20 cellular contexts compared by ENCODE assay signal in the genomic region with DNA sequence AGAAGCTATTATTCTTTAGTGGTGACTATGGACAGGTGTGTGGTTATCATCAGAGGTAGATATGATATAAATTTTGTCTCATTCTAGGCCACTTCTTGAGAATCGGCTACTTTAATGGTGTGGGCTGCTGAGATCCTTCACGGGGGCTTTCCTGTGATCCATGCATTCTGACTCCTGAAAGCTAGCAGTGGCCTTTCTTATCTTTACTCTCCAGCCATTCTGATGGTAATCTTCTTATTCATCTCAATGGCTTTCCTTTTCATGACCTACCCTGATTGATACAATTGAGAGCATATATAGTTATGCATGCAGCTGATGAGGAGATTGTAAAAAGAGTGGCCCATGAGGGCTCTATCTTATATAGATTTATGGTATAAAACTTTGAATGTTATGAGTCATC.
DNase-seq lines count a peak whose midpoint lies in the region; ATAC-seq lines count a peak whose summit lies in the region.
"Had no signal": no experiment of that assay in that cellular context is flagged by ENCODE, and none has a peak within 500 bp of the region (broad histone marks: within the 10 kb centered on the region; RNA-seq: fewer than 3 reads in every experiment).

No MANE protein-coding gene starts in this region.

- H2BK5ac ChIP-seq in mesendoderm (ENCODE audit: low read length) = no peak overlapping the region
- no peak overlapping the region for H2BK5ac ChIP-seq in trophoblast cell (ENCODE audit: low read depth, low read length, poor library complexity)

- H3K4me3 ChIP-seq in mesendoderm (ENCODE audit: low read length) (no peak overlapping the region), trophoblast cell (ENCODE audit: low read depth, low read length) (no peak overlapping the region)
- H3K4me3 ChIP-seq: BLaER1, GM12878 had no signal

- H3K79me2 ChIP-seq in mesendoderm (ENCODE audit: control insufficient read depth, insufficient read depth, low read length) (no peaks in the 10 kb centered on the region), trophoblast cell (ENCODE audit: control insufficient read depth, insufficient read depth, low read length, poor library complexity) (no peaks in the 10 kb centered on the region)

- in situ Hi-C loops in KBM-7 (cut with MboI; ENCODE audit: low pct_unique_long_range_greater_than_20kb, low sequenced_read_pairs) = no loop called here

- H4K8ac ChIP-seq in mesendoderm (ENCODE audit: low read depth, low read length) = no peak overlapping the region
- H4K8ac ChIP-seq in trophoblast cell (ENCODE audit: low read depth, low read length) = no peak overlapping the region

- H3K18ac ChIP-seq in mesendoderm (ENCODE audit: low read length) (no peak overlapping the region), trophoblast cell (ENCODE audit: low read length) (no peak overlapping the region)

- no peaks in the 10 kb centered on the region for H3K9me3 ChIP-seq in trophoblast cell (ENCODE audit: insufficient read depth, low read depth, low read length)
- H3K9me3 ChIP-seq: BLaER1, Caco-2 had no signal

- no peak overlapping the region for H4K5ac ChIP-seq in mesendoderm (ENCODE audit: low read length)

- H3K36me3 ChIP-seq in mesendoderm (ENCODE audit: control insufficient read depth, insufficient read depth, low read length) (no peaks in the 10 kb centered on the region), trophoblast cell (ENCODE audit: control insufficient read depth in 1 of 2, insufficient read depth in 2 of 2, low read length in 2 of 2) (no peaks in the 10 kb centered on the region)
- H3K36me3 ChIP-seq: BLaER1 had no signal

- no peak for ATAC-seq in HG02852 (IDR thresholded peaks at IDR 0.05; ENCODE audit: unreplicated experiment)
- ATAC-seq: CD8-positive, alpha-beta T cell; GM12878 had no signal

- no peak overlapping the region for H2BK120ac ChIP-seq in mesendoderm (ENCODE audit: low read depth, low read length)
- no peak overlapping the region for H2BK120ac ChIP-seq in trophoblast cell (ENCODE audit: insufficient read depth, low read length, poor library complexity)

- H2AK5ac ChIP-seq in mesendoderm (ENCODE audit: low read length) (no peak overlapping the region), trophoblast cell (ENCODE audit: low read length) (no peak overlapping the region)

- no peak overlapping the region for H3K56ac ChIP-seq in mesendoderm (ENCODE audit: low read length)

- H3K9ac ChIP-seq in mesendoderm (ENCODE audit: low read length) = no peak overlapping the region
- no peak overlapping the region for H3K9ac ChIP-seq in trophoblast cell (ENCODE audit: low read length)
- H3K9ac ChIP-seq: BLaER1 had no signal

- no peaks in the 10 kb centered on the region for H3K4me1 ChIP-seq in mesendoderm (ENCODE audit: control insufficient read depth, low read depth, low read length)
- H3K4me1 ChIP-seq in trophoblast cell (ENCODE audit: control insufficient read depth in 1 of 2, insufficient read depth in 2 of 2, low read length in 2 of 2) = no peaks in the 10 kb centered on the region
- H3K4me1 ChIP-seq: BLaER1 had no signal

- no peak overlapping the region for H2AFZ ChIP-seq in trophoblast cell (ENCODE audit: insufficient read depth, low read length, poor library complexity)

- H4K12ac ChIP-seq in trophoblast cell (ENCODE audit: low read depth, low read length) = no peak overlapping the region

- no peak overlapping the region for H3K4ac ChIP-seq in mesendoderm (ENCODE audit: low read depth, low read length)
- no peak overlapping the region for H3K4ac ChIP-seq in trophoblast cell (ENCODE audit: low read depth, low read length)

- no CpG with 5 or more reads among the region's 2 CpGs for WGBS in mesendoderm (ENCODE audit: extremely low coverage, insufficient coverage, low lambda C conversion rate)
- no CpG with 5 or more reads among the region's 2 CpGs for WGBS in trophoblast cell (ENCODE audit: extremely low coverage, insufficient coverage, insufficient read length)

- H3K27me3 Mint-ChIP-seq in activated T-cell treated with anti-CD3 and anti-CD28 coated beads, Interleukin-2, amount 50 U/mL, for 24 hours = no peaks in the 10 kb centered on the region
- H3K27me3 Mint-ChIP-seq: CD4-positive, CD25-positive, alpha-beta regulatory T cell had no signal

- H3K27ac Mint-ChIP-seq in activated T-cell treated with anti-CD3 and anti-CD28 coated beads, Interleukin-2, amount 50 U/mL, for 24 hours = no peak overlapping the region
- H3K27ac Mint-ChIP-seq: B cell; CD4-positive, CD25-positive, alpha-beta regulatory T cell; CD8-positive, alpha-beta T cell had no signal

- H3K27me3 ChIP-seq in mesendoderm (ENCODE audit: insufficient read depth, low read length, poor library complexity) = no peaks in the 10 kb centered on the region
- no peaks in the 10 kb centered on the region for H3K27me3 ChIP-seq in trophoblast cell (ENCODE audit: insufficient read depth, low read length)
- H3K27me3 ChIP-seq: BLaER1 had no signal

- H3K14ac ChIP-seq in trophoblast cell (ENCODE audit: low read length) = no peak overlapping the region

- H3K23ac ChIP-seq in mesendoderm (ENCODE audit: low read length) (no peak overlapping the region), trophoblast cell (ENCODE audit: low read length) (no peak overlapping the region)

- H2BK15ac ChIP-seq in mesendoderm (replicated peaks; ENCODE audit: low read depth) = no peak overlapping the region

- peak; percentile 20 for DNase-seq in ELR (ENCODE audit: low read depth)
- DNase-seq in OCI-M1 (lab: John Stamatoyannopoulos, UW) = peak; percentile 41
- DNase-seq in mesendoderm = peak; percentile 27
- DNase-seq in trophoblast cell = peak; percentile 42 to 76
- no peak for DNase-seq in activated T-cell treated with anti-CD3 and anti-CD28 coated beads, Interleukin-2, amount 50 U/mL, for 24 hours
- DNase-seq in KBM-7 = no peak
- DNase-seq: 8988T; Caco-2; CD4-positive, CD25-positive, alpha-beta regulatory T cell; CD8-positive, alpha-beta T cell; DMS153; DND-41; GDM1; H7; HCEC 1CT had no signal

- no peaks in the 10 kb centered on the region for H3K9me3 Mint-ChIP-seq in activated T-cell treated with anti-CD3 and anti-CD28 coated beads, Interleukin-2, amount 50 U/mL, for 24 hours
- H3K9me3 Mint-ChIP-seq: CD8-positive, alpha-beta T cell had no signal

- no peak overlapping the region for H3K4me2 ChIP-seq in mesendoderm (ENCODE audit: low read length)
- H3K4me2 ChIP-seq in trophoblast cell (ENCODE audit: low read length) = no peak overlapping the region
- H3K4me2 ChIP-seq: BLaER1 had no signal

- H3K4me1 Mint-ChIP-seq in activated T-cell treated with anti-CD3 and anti-CD28 coated beads, Interleukin-2, amount 50 U/mL, for 24 hours (ENCODE audit: low read depth) = no peaks in the 10 kb centered on the region
- H3K4me1 Mint-ChIP-seq: B cell; CD4-positive, CD25-positive, alpha-beta regulatory T cell had no signal

- no peak overlapping the region for H4K91ac ChIP-seq in trophoblast cell (ENCODE audit: low read depth, low read length)

- no peak overlapping the region for H2BK12ac ChIP-seq in trophoblast cell (ENCODE audit: low read length)

- H3K27ac ChIP-seq in mesendoderm (ENCODE audit: low read depth, low read length) (no peak overlapping the region), trophoblast cell (ENCODE audit: low read depth, low read length) (no peak overlapping the region)
- H3K27ac ChIP-seq: BLaER1, C4-2B had no signal

- no peaks in the 10 kb centered on the region for H3K36me3 Mint-ChIP-seq in activated T-cell treated with anti-CD3 and anti-CD28 coated beads, Interleukin-2, amount 50 U/mL, for 24 hours (ENCODE audit: low read depth)
- H3K36me3 Mint-ChIP-seq: CD4-positive, CD25-positive, alpha-beta regulatory T cell; CD8-positive, alpha-beta T cell had no signal

- H3K4me3 Mint-ChIP-seq in activated T-cell treated with anti-CD3 and anti-CD28 coated beads, Interleukin-2, amount 50 U/mL, for 24 hours = no peak overlapping the region
- H3K4me3 Mint-ChIP-seq: B cell; CD4-positive, CD25-positive, alpha-beta regulatory T cell; CD8-positive, alpha-beta T cell had no signal

- no peaks in the 10 kb centered on the region for H3K79me1 ChIP-seq in mesendoderm (ENCODE audit: low read length)
- H3K79me1 ChIP-seq in trophoblast cell (ENCODE audit: low read length) = no peaks in the 10 kb centered on the region

Comparison
In these comparisons a context has a peak if more than half of its experiments do, and no peak if none do; other contexts are left out.
1. DNase-seq: peak in ELR (single experiment), OCI-M1 (single experiment), mesendoderm (single experiment) and trophoblast cell (2 of 2); none in activated T-cell treated with anti-CD3 and anti-CD28 coated beads, Interleukin-2, amount 50 U/mL, for 24 hours (single experiment) and KBM-7 (single experiment).